Comparison of ENCODE assay signal across 20 cellular contexts in the genomic region with DNA sequence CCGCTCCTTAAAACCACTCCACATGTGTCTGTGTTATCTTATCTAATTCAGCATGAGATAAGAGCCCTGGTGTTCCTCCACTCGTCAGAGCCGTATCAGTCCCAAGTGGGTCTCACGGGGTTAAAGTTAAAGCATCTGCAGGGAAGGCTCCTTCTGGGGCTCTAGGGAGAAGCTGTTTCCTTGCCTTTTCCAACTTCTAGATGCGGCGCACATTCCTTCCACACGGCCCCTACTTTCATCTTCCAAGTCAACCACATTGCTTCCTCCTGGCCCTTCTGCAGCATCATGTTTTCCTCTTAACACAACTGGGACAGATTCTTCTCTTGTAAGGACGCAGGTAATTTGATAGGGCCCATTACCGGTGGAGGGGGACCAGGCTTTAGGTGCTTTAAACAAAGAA.
"Had no signal": no experiment of that assay in that cellular context is flagged by ENCODE, and none has a peak within 500 bp of the region (broad histone marks: within the 10 kb centered on the region; RNA-seq: fewer than 3 reads in every experiment).

No MANE protein-coding gene starts in this region.

- DNase-seq: activated effector memory CD4-positive, alpha-beta T cell treated with Interleukin-2 at 50 U/mL for 16 hours; activated T-cell treated with anti-CD3 and anti-CD28 coated beads, Interleukin-2, amount 50 U/mL, for 1 hour; amygdala; effector memory CD8-positive, alpha-beta T cell; hypothalamus; immature natural killer cell; left cardiac atrium; occipital lobe; stimulated activated CD4-positive, alpha-beta T cell treated with anti-CD3 and anti-CD28 coated beads, Interleukin-12 subunit alpha, Interleukin-12 subunit beta, amount 100 ng/mL, for 4 hours; stimulated activated naive CD4-positive, alpha-beta T cell; substantia nigra had no signal

- H3K27ac ChIP-seq: prostate gland had no signal

- H3K9me3 ChIP-seq: prostate gland had no signal

- H3K27me3 Mint-ChIP-seq: central memory CD8-positive, alpha-beta T cell; effector memory CD8-positive, alpha-beta T cell; memory B cell; natural killer cell treated with Interleukin-12 subunit alpha and Interleukin-12 subunit beta and Interleukin-15 and Interleukin-18, amount 100 ng/mL, for 72 hours; type B pancreatic cell had no signal

- H3K36me3 ChIP-seq: prostate gland had no signal

- H3K4me1 ChIP-seq: prostate gland had no signal

- ATAC-seq: activated naive CD4-positive, alpha-beta T cell treated with anti-CD3 and anti-CD28 coated beads, Interleukin-2, amount 50 U/mL, for 72 hours; effector memory CD8-positive, alpha-beta T cell; natural killer cell treated with Interleukin-12 subunit alpha and Interleukin-12 subunit beta and Interleukin-15 and Interleukin-18, amount 100 ng/mL, for 72 hours; sciatic nerve had no signal

- H3K27ac Mint-ChIP-seq: activated naive CD4-positive, alpha-beta T cell treated with anti-CD3 and anti-CD28 coated beads, Interleukin-2, amount 50 U/mL, for 72 hours; brain; effector memory CD8-positive, alpha-beta T cell; immature natural killer cell; memory B cell; natural killer cell treated with Interleukin-12 subunit alpha and Interleukin-12 subunit beta and Interleukin-15 and Interleukin-18, amount 100 ng/mL, for 72 hours; T-helper 2 cell treated with Interferon-gamma antibody and Interleukin-4, amounts not matched to agents 5 μg/mL and 100 μg/mL, for 36 hours; type B pancreatic cell had no signal

- H3K4me3 Mint-ChIP-seq: brain; central memory CD8-positive, alpha-beta T cell; effector memory CD8-positive, alpha-beta T cell; immature natural killer cell; memory B cell; natural killer cell treated with Interleukin-12 subunit alpha and Interleukin-12 subunit beta and Interleukin-15 and Interleukin-18, amount 100 ng/mL, for 72 hours; T-helper 2 cell treated with Interferon-gamma antibody and Interleukin-4, amounts not matched to agents 5 μg/mL and 100 μg/mL, for 36 hours; type B pancreatic cell had no signal

- H3K36me3 Mint-ChIP-seq: brain; immature natural killer cell; memory B cell; natural killer cell treated with Interleukin-12 subunit alpha and Interleukin-12 subunit beta and Interleukin-15 and Interleukin-18, amount 100 ng/mL, for 72 hours; type B pancreatic cell had no signal

- H3K4me3 ChIP-seq: prostate gland had no signal

- H3K4me1 Mint-ChIP-seq: brain; central memory CD8-positive, alpha-beta T cell; immature natural killer cell; memory B cell had no signal
